In the genomic region with DNA sequence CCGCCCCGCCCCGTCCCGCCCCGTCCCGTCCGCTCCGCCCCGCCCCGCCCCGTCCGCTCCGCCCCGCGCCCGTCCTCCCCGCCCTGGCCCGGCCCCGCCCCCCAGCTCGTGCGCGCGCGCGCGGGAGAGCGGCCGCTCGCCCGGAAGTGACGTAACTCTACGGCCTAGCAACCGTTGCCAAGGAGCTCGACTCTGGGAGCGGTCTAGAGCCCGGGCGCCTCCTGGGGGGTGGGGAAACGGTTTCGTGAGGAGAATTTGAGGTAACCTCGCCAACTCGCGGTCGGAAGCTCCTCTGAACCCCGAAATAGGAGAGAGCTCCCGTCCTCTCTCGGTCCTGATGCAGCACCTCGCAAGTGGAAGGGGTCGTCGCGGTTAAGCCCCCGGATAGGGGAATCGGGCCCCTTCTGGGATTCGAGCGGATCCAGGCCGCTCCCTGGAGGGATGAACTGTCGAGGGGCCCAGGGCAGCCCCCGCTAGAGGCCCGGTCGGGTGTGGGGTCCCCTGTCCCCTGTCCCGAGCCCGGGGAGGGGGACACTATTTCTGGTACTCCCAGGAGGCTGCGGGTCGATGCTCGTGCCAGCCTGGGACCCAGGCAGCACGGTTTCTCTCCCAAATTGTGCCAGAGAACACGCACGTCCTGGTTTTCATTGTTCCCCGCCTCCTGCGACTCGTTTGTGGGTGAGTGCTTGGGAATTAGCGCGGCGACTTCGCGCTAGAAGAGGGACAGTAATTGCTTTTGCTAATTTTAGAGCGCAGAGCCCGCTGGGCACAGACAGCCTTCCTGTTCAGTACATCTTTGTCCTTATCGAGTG, we compare ENCODE assay signal across 1 cellular context.
TF ChIP-seq lines count a peak whose summit lies in the region.

A gene with protein sequence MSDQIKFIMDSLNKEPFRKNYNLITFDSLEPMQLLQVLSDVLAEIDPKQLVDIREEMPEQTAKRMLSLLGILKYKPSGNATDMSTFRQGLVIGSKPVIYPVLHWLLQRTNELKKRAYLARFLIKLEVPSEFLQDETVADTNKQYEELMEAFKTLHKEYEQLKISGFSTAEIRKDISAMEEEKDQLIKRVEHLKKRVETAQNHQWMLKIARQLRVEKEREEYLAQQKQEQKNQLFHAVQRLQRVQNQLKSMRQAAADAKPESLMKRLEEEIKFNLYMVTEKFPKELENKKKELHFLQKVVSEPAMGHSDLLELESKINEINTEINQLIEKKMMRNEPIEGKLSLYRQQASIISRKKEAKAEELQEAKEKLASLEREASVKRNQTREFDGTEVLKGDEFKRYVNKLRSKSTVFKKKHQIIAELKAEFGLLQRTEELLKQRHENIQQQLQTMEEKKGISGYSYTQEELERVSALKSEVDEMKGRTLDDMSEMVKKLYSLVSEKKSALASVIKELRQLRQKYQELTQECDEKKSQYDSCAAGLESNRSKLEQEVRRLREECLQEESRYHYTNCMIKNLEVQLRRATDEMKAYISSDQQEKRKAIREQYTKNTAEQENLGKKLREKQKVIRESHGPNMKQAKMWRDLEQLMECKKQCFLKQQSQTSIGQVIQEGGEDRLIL (plus strand): TSS at position 174 of the 812 bp plus-strand sequence. CDS start 3,024 bp downstream, outside the sequence.

TF ChIP-seq in HepG2, 621 proteins besides CTCF, POLR2A, EP300 and RAD21 (continued from another document and continues in another):
- TF ChIP-seq, protein P1, sequence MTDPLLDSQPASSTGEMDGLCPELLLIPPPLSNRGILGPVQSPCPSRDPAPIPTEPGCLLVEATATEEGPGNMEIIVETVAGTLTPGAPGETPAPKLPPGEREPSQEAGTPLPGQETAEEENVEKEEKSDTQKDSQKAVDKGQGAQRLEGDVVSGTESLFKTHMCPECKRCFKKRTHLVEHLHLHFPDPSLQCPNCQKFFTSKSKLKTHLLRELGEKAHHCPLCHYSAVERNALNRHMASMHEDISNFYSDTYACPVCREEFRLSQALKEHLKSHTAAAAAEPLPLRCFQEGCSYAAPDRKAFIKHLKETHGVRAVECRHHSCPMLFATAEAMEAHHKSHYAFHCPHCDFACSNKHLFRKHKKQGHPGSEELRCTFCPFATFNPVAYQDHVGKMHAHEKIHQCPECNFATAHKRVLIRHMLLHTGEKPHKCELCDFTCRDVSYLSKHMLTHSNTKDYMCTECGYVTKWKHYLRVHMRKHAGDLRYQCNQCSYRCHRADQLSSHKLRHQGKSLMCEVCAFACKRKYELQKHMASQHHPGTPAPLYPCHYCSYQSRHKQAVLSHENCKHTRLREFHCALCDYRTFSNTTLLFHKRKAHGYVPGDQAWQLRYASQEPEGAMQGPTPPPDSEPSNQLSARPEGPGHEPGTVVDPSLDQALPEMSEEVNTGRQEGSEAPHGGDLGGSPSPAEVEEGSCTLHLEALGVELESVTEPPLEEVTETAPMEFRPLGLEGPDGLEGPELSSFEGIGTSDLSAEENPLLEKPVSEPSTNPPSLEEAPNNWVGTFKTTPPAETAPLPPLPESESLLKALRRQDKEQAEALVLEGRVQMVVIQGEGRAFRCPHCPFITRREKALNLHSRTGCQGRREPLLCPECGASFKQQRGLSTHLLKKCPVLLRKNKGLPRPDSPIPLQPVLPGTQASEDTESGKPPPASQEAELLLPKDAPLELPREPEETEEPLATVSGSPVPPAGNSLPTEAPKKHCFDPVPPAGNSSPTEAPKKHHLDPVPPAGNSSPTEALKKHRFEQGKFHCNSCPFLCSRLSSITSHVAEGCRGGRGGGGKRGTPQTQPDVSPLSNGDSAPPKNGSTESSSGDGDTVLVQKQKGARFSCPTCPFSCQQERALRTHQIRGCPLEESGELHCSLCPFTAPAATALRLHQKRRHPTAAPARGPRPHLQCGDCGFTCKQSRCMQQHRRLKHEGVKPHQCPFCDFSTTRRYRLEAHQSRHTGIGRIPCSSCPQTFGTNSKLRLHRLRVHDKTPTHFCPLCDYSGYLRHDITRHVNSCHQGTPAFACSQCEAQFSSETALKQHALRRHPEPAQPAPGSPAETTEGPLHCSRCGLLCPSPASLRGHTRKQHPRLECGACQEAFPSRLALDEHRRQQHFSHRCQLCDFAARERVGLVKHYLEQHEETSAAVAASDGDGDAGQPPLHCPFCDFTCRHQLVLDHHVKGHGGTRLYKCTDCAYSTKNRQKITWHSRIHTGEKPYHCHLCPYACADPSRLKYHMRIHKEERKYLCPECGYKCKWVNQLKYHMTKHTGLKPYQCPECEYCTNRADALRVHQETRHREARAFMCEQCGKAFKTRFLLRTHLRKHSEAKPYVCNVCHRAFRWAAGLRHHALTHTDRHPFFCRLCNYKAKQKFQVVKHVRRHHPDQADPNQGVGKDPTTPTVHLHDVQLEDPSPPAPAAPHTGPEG (CRISPR knock-in tag; IDR thresholded peaks at IDR 0.05): no peak
- TF ChIP-seq, protein P2, sequence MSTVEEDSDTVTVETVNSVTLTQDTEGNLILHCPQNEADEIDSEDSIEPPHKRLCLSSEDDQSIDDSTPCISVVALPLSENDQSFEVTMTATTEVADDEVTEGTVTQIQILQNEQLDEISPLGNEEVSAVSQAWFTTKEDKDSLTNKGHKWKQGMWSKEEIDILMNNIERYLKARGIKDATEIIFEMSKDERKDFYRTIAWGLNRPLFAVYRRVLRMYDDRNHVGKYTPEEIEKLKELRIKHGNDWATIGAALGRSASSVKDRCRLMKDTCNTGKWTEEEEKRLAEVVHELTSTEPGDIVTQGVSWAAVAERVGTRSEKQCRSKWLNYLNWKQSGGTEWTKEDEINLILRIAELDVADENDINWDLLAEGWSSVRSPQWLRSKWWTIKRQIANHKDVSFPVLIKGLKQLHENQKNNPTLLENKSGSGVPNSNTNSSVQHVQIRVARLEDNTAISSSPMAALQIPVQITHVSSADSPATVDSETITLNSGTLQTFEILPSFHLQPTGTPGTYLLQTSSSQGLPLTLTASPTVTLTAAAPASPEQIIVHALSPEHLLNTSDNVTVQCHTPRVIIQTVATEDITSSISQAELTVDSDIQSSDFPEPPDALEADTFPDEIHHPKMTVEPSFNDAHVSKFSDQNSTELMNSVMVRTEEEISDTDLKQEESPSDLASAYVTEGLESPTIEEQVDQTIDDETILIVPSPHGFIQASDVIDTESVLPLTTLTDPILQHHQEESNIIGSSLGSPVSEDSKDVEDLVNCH (CRISPR knock-in tag; IDR thresholded peaks at IDR 0.05): no peak
- TF ChIP-seq, protein P3, sequence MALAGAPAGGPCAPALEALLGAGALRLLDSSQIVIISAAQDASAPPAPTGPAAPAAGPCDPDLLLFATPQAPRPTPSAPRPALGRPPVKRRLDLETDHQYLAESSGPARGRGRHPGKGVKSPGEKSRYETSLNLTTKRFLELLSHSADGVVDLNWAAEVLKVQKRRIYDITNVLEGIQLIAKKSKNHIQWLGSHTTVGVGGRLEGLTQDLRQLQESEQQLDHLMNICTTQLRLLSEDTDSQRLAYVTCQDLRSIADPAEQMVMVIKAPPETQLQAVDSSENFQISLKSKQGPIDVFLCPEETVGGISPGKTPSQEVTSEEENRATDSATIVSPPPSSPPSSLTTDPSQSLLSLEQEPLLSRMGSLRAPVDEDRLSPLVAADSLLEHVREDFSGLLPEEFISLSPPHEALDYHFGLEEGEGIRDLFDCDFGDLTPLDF (CRISPR knock-in tag; IDR thresholded peaks at IDR 0.05): peak; percentile 52; the same call in 1 of the 2 replicates
- TF ChIP-seq SMYD3 (CRISPR knock-in tag; IDR thresholded peaks at IDR 0.05) (0 out of 2 replicates have a peak, but pooled peaks have one; percentile 35), SOX6 (IDR thresholded peaks at IDR 0.05) (no peak), SOX6 (CRISPR knock-in tag; IDR thresholded peaks at IDR 0.05) (peak; percentile 22), ZNF768 (CRISPR knock-in tag; IDR thresholded peaks at IDR 0.05) (peak; percentile 41; the same call in 1 of the 2 replicates), ZNF484 (CRISPR knock-in tag; IDR thresholded peaks at IDR 0.05; ENCODE audit: borderline replicate concordance, low read depth) (no peak), PITX1 (CRISPR knock-in tag; IDR thresholded peaks at IDR 0.05) (peak; percentile 59), ZMYM4 (CRISPR knock-in tag; IDR thresholded peaks at IDR 0.05) (no peak), ZNF776 (CRISPR knock-in tag; IDR thresholded peaks at IDR 0.05) (no peak), ZNF724P (CRISPR knock-in tag; IDR thresholded peaks at IDR 0.05; ENCODE audit: borderline replicate concordance) (peak; percentile 52; the same call in 1 of the 2 replicates), GABPB1 (CRISPR knock-in tag; IDR thresholded peaks at IDR 0.05) (peak; percentile 90), ZNF549 (CRISPR knock-in tag; IDR thresholded peaks at IDR 0.05) (no peak), SP2 (CRISPR knock-in tag; IDR thresholded peaks at IDR 0.05) (peak; percentile 48; the same call in 1 of the 2 replicates), ZMYM2 (CRISPR knock-in tag; IDR thresholded peaks at IDR 0.05) (no peak), NBN (conservative IDR thresholded peaks at IDR 0.05) (no peak), NR2C2 (CRISPR knock-in tag; IDR thresholded peaks at IDR 0.05; ENCODE audit: borderline replicate concordance) (0 out of 2 replicates have a peak, but pooled peaks have one; percentile 24), CEBPG (CRISPR knock-in tag; IDR thresholded peaks at IDR 0.05) (peak; percentile 54; the same call in 1 of the 2 replicates), NFE2 (CRISPR knock-in tag; IDR thresholded peaks at IDR 0.05) (no peak), ASH2L (IDR thresholded peaks at IDR 0.05; ENCODE audit: insufficient read length, low read depth, low read length) (peak; percentile 62), HCFC1 (IDR thresholded peaks at IDR 0.05; ENCODE audit: low read depth, low read length) (no peak), ZNF317 (CRISPR knock-in tag; IDR thresholded peaks at IDR 0.05) (peak; percentile 65; the same call in 1 of the 2 replicates), CC2D1A (CRISPR knock-in tag; IDR thresholded peaks at IDR 0.05) (no peak), LCORL (IDR thresholded peaks at IDR 0.05) (no peak), LCORL (CRISPR knock-in tag; IDR thresholded peaks at IDR 0.05) (0 out of 2 replicates have a peak, but pooled peaks have one; percentile 10), STAG1 (CRISPR knock-in tag; IDR thresholded peaks at IDR 0.05) (peak; percentile 35; the same call in 1 of the 2 replicates), MTF1 (CRISPR knock-in tag; IDR thresholded peaks at IDR 0.05) (no peak), ZNF557 (CRISPR knock-in tag; IDR thresholded peaks at IDR 0.05) (no peak), ARID2 (CRISPR knock-in tag; IDR thresholded peaks at IDR 0.05; ENCODE audit: borderline replicate concordance) (0 out of 2 replicates have a peak, but pooled peaks have one; percentile 54)
- TF ChIP-seq, protein P4, sequence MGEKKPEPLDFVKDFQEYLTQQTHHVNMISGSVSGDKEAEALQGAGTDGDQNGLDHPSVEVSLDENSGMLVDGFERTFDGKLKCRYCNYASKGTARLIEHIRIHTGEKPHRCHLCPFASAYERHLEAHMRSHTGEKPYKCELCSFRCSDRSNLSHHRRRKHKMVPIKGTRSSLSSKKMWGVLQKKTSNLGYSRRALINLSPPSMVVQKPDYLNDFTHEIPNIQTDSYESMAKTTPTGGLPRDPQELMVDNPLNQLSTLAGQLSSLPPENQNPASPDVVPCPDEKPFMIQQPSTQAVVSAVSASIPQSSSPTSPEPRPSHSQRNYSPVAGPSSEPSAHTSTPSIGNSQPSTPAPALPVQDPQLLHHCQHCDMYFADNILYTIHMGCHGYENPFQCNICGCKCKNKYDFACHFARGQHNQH (CRISPR knock-in tag; IDR thresholded peaks at IDR 0.05): no peak
- TF ChIP-seq, protein P5, sequence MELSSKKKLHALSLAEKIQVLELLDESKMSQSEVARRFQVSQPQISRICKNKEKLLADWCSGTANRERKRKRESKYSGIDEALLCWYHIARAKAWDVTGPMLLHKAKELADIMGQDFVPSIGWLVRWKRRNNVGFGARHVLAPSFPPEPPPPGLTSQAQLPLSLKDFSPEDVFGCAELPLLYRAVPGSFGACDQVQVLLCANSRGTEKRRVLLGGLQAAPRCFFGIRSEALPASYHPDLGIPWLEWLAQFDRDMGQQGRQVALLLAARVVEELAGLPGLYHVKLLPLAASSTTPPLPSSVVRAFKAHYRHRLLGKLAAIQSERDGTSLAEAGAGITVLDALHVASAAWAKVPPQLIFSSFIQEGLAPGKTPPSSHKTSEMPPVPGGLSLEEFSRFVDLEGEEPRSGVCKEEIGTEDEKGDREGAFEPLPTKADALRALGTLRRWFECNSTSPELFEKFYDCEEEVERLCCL (CRISPR knock-in tag; IDR thresholded peaks at IDR 0.05; ENCODE audit: borderline replicate concordance): no peak
- TF ChIP-seq, protein P6, sequence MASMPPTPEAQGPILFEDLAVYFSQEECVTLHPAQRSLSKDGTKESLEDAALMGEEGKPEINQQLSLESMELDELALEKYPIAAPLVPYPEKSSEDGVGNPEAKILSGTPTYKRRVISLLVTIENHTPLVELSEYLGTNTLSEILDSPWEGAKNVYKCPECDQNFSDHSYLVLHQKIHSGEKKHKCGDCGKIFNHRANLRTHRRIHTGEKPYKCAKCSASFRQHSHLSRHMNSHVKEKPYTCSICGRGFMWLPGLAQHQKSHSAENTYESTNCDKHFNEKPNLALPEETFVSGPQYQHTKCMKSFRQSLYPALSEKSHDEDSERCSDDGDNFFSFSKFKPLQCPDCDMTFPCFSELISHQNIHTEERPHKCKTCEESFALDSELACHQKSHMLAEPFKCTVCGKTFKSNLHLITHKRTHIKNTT (CRISPR knock-in tag; IDR thresholded peaks at IDR 0.05): no peak
- TF ChIP-seq, protein P7, sequence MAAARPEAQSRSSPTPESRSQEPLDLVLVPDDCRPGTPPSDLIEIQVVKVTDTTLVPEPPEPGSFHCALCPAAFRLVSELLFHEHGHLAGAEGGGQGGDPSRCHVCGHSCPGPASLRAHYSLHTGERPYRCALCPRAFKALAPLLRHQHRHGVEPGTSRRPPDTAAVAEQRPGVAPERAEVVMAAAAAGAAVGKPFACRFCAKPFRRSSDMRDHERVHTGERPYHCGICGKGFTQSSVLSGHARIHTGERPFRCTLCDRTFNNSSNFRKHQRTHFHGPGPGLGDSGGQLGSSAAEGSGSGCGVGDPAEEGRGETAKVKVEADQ (CRISPR knock-in tag; IDR thresholded peaks at IDR 0.05; ENCODE audit: borderline replicate concordance): no peak
- TF ChIP-seq, protein P8, sequence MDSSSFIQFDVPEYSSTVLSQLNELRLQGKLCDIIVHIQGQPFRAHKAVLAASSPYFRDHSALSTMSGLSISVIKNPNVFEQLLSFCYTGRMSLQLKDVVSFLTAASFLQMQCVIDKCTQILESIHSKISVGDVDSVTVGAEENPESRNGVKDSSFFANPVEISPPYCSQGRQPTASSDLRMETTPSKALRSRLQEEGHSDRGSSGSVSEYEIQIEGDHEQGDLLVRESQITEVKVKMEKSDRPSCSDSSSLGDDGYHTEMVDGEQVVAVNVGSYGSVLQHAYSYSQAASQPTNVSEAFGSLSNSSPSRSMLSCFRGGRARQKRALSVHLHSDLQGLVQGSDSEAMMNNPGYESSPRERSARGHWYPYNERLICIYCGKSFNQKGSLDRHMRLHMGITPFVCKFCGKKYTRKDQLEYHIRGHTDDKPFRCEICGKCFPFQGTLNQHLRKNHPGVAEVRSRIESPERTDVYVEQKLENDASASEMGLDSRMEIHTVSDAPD (CRISPR knock-in tag; IDR thresholded peaks at IDR 0.05): no peak
- TF ChIP-seq, protein P9, sequence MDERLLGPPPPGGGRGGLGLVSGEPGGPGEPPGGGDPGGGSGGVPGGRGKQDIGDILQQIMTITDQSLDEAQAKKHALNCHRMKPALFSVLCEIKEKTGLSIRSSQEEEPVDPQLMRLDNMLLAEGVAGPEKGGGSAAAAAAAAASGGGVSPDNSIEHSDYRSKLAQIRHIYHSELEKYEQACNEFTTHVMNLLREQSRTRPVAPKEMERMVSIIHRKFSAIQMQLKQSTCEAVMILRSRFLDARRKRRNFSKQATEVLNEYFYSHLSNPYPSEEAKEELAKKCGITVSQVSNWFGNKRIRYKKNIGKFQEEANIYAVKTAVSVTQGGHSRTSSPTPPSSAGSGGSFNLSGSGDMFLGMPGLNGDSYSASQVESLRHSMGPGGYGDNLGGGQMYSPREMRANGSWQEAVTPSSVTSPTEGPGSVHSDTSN (CRISPR knock-in tag; IDR thresholded peaks at IDR 0.05): no peak
